In the genomic region with DNA sequence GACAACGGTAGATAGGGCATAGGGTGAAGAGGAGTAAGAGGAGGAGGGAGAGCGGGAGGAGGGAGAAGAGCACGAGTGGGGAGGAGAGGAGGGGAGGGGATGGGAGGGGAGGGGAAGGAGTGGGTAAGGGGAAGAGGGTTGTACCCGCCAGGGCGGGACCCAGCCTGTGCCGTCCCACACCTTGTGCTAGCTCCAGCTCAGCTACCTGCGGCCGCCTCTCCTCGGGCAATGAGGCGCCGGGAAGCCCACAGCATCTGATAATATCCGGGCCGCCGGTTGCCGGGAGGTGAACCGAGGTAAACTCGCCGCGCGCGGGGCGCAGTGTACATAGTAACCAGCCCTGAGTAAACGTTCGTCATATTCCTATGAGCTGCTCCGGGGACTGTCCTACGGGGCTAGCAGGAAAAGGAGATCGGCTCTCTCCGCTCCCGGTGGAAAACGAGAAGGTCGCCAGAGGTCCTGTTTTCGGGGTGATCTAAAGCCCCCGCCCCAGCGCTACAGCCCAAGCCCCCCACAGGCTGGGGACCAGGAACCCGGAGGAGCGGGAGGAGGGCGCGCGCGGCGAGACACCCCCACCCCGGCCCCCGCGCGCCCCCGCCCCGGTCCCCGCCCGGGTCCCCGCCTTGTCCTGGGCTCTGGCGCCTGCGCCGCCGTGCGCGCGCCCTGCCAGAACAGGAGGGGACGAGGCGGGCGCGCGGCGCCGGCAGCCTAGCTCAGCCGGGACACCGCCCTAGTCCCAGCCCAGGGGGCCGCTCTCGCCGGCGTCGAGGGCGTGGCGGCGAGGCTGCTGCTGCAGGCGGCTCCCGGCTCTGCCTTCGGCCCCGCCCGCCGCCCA, we compare ENCODE assay signal across 1 cellular context.
TF ChIP-seq lines count a peak whose summit lies in the region.

A gene (plus strand): TSS at position 669 of the 835 bp plus-strand sequence. CDS start 11,537 bp downstream, outside the sequence.

TF ChIP-seq in HepG2, 621 proteins besides CTCF, POLR2A, EP300 and RAD21 (continued from another document and continues in another):
- TF ChIP-seq, protein P1, sequence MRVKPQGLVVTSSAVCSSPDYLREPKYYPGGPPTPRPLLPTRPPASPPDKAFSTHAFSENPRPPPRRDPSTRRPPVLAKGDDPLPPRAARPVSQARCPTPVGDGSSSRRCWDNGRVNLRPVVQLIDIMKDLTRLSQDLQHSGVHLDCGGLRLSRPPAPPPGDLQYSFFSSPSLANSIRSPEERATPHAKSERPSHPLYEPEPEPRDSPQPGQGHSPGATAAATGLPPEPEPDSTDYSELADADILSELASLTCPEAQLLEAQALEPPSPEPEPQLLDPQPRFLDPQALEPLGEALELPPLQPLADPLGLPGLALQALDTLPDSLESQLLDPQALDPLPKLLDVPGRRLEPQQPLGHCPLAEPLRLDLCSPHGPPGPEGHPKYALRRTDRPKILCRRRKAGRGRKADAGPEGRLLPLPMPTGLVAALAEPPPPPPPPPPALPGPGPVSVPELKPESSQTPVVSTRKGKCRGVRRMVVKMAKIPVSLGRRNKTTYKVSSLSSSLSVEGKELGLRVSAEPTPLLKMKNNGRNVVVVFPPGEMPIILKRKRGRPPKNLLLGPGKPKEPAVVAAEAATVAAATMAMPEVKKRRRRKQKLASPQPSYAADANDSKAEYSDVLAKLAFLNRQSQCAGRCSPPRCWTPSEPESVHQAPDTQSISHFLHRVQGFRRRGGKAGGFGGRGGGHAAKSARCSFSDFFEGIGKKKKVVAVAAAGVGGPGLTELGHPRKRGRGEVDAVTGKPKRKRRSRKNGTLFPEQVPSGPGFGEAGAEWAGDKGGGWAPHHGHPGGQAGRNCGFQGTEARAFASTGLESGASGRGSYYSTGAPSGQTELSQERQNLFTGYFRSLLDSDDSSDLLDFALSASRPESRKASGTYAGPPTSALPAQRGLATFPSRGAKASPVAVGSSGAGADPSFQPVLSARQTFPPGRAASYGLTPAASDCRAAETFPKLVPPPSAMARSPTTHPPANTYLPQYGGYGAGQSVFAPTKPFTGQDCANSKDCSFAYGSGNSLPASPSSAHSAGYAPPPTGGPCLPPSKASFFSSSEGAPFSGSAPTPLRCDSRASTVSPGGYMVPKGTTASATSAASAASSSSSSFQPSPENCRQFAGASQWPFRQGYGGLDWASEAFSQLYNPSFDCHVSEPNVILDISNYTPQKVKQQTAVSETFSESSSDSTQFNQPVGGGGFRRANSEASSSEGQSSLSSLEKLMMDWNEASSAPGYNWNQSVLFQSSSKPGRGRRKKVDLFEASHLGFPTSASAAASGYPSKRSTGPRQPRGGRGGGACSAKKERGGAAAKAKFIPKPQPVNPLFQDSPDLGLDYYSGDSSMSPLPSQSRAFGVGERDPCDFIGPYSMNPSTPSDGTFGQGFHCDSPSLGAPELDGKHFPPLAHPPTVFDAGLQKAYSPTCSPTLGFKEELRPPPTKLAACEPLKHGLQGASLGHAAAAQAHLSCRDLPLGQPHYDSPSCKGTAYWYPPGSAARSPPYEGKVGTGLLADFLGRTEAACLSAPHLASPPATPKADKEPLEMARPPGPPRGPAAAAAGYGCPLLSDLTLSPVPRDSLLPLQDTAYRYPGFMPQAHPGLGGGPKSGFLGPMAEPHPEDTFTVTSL (CRISPR knock-in tag; IDR thresholded peaks at IDR 0.05; ENCODE audit: borderline replicate concordance): no peak
- TF ChIP-seq, protein P2, sequence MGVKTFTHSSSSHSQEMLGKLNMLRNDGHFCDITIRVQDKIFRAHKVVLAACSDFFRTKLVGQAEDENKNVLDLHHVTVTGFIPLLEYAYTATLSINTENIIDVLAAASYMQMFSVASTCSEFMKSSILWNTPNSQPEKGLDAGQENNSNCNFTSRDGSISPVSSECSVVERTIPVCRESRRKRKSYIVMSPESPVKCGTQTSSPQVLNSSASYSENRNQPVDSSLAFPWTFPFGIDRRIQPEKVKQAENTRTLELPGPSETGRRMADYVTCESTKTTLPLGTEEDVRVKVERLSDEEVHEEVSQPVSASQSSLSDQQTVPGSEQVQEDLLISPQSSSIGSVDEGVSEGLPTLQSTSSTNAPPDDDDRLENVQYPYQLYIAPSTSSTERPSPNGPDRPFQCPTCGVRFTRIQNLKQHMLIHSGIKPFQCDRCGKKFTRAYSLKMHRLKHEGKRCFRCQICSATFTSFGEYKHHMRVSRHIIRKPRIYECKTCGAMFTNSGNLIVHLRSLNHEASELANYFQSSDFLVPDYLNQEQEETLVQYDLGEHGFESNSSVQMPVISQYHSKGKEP (CRISPR knock-in tag; IDR thresholded peaks at IDR 0.05): no peak
- TF ChIP-seq AGO2 (optimal IDR thresholded peaks at IDR 0.05; ENCODE audit: low read depth, low read length): no peak
- TF ChIP-seq, protein P3, sequence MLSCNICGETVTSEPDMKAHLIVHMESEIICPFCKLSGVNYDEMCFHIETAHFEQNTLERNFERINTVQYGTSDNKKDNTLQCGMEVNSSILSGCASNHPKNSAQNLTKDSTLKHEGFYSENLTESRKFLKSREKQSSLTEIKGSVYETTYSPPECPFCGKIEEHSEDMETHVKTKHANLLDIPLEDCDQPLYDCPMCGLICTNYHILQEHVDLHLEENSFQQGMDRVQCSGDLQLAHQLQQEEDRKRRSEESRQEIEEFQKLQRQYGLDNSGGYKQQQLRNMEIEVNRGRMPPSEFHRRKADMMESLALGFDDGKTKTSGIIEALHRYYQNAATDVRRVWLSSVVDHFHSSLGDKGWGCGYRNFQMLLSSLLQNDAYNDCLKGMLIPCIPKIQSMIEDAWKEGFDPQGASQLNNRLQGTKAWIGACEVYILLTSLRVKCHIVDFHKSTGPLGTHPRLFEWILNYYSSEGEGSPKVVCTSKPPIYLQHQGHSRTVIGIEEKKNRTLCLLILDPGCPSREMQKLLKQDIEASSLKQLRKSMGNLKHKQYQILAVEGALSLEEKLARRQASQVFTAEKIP (CRISPR knock-in tag; IDR thresholded peaks at IDR 0.05; ENCODE audit: borderline replicate concordance): no peak
- TF ChIP-seq, protein P4, sequence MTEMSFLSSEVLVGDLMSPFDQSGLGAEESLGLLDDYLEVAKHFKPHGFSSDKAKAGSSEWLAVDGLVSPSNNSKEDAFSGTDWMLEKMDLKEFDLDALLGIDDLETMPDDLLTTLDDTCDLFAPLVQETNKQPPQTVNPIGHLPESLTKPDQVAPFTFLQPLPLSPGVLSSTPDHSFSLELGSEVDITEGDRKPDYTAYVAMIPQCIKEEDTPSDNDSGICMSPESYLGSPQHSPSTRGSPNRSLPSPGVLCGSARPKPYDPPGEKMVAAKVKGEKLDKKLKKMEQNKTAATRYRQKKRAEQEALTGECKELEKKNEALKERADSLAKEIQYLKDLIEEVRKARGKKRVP (CRISPR knock-in tag; IDR thresholded peaks at IDR 0.05): no peak
- TF ChIP-seq ZNF350 (CRISPR knock-in tag; IDR thresholded peaks at IDR 0.05; ENCODE audit: borderline replicate concordance, low read depth): no peak; the same call in 1 of the 2 replicates
- TF ChIP-seq, protein P5, sequence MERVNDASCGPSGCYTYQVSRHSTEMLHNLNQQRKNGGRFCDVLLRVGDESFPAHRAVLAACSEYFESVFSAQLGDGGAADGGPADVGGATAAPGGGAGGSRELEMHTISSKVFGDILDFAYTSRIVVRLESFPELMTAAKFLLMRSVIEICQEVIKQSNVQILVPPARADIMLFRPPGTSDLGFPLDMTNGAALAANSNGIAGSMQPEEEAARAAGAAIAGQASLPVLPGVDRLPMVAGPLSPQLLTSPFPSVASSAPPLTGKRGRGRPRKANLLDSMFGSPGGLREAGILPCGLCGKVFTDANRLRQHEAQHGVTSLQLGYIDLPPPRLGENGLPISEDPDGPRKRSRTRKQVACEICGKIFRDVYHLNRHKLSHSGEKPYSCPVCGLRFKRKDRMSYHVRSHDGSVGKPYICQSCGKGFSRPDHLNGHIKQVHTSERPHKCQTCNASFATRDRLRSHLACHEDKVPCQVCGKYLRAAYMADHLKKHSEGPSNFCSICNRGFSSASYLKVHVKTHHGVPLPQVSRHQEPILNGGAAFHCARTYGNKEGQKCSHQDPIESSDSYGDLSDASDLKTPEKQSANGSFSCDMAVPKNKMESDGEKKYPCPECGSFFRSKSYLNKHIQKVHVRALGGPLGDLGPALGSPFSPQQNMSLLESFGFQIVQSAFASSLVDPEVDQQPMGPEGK (CRISPR knock-in tag; IDR thresholded peaks at IDR 0.05): peak; percentile 49; the same call in 1 of the 2 replicates
- TF ChIP-seq CREB1 (IDR thresholded peaks at IDR 0.05): no peak
- peak; percentile 49; the same call in 1 of the 2 replicates for TF ChIP-seq CREB1 (CRISPR knock-in tag; IDR thresholded peaks at IDR 0.05)
- peak; percentile 35; the same call in 1 of the 2 replicates for TF ChIP-seq THAP11 (CRISPR knock-in tag; IDR thresholded peaks at IDR 0.05)
- TF ChIP-seq SIN3B (IDR thresholded peaks at IDR 0.05; ENCODE audit: low read length): no peak
- peak; percentile 23; the same call in 1 of the 2 replicates for TF ChIP-seq SP4 (CRISPR knock-in tag; IDR thresholded peaks at IDR 0.05)
- TF ChIP-seq HNF4G (IDR thresholded peaks at IDR 0.05; ENCODE audit: borderline replicate concordance, low read depth, low read length): no peak
- no peak for TF ChIP-seq HNF4G (CRISPR knock-in tag; IDR thresholded peaks at IDR 0.05; ENCODE audit: borderline replicate concordance, low read depth)
- TF ChIP-seq CCAR2 (optimal IDR thresholded peaks at IDR 0.05; ENCODE audit: low read depth, low read length): no peak
- TF ChIP-seq, protein P6, sequence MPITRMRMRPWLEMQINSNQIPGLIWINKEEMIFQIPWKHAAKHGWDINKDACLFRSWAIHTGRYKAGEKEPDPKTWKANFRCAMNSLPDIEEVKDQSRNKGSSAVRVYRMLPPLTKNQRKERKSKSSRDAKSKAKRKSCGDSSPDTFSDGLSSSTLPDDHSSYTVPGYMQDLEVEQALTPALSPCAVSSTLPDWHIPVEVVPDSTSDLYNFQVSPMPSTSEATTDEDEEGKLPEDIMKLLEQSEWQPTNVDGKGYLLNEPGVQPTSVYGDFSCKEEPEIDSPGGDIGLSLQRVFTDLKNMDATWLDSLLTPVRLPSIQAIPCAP (CRISPR knock-in tag; IDR thresholded peaks at IDR 0.05; ENCODE audit: low read depth): no peak
- no peak for TF ChIP-seq TCF7L2 (IDR thresholded peaks at IDR 0.05; ENCODE audit: low read depth, low read length)
- TF ChIP-seq FOXA3 (CRISPR knock-in tag; IDR thresholded peaks at IDR 0.05): peak; percentile 72
- TF ChIP-seq ZFAT (CRISPR knock-in tag; conservative IDR thresholded peaks at IDR 0.05): no peak
- no peak for TF ChIP-seq ZNF180 (CRISPR knock-in tag; IDR thresholded peaks at IDR 0.05; ENCODE audit: borderline replicate concordance, low read depth)
- TF ChIP-seq ELF3 (CRISPR knock-in tag; IDR thresholded peaks at IDR 0.05): peak; percentile 30
- TF ChIP-seq TBL1XR1 (IDR thresholded peaks at IDR 0.05; ENCODE audit: borderline replicate concordance, low read length, partially characterized antibody): no peak
- no peak for TF ChIP-seq PHF5A (CRISPR knock-in tag; IDR thresholded peaks at IDR 0.05; ENCODE audit: low read depth, unreplicated experiment)
- TF ChIP-seq ZNF138 (CRISPR knock-in tag; IDR thresholded peaks at IDR 0.05; ENCODE audit: low read depth): no peak
- no peak for TF ChIP-seq ZNF720 (CRISPR knock-in tag; IDR thresholded peaks at IDR 0.05)
- TF ChIP-seq ONECUT2 (CRISPR knock-in tag; IDR thresholded peaks at IDR 0.05): no peak
- TF ChIP-seq, protein P7, sequence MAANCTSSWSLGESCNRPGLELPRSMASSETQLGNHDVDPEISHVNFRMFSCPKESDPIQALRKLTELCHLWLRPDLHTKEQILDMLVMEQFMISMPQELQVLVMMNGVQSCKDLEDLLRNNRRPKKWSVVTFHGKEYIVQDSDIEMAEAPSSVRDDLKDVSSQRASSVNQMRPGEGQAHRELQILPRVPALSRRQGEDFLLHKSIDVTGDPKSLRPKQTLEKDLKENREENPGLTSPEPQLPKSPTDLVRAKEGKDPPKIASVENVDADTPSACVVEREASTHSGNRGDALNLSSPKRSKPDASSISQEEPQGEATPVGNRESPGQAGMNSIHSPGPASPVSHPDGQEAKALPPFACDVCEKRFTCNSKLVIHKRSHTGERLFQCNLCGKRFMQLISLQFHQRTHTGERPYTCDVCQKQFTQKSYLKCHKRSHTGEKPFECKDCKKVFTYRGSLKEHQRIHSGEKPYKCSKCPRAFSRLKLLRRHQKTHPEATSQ (CRISPR knock-in tag; IDR thresholded peaks at IDR 0.05; ENCODE audit: borderline replicate concordance): no peak
- peak; percentile 49; the same call in 1 of the 2 replicates for TF ChIP-seq ZNF777 (CRISPR knock-in tag; IDR thresholded peaks at IDR 0.05)
- TF ChIP-seq, protein P8, sequence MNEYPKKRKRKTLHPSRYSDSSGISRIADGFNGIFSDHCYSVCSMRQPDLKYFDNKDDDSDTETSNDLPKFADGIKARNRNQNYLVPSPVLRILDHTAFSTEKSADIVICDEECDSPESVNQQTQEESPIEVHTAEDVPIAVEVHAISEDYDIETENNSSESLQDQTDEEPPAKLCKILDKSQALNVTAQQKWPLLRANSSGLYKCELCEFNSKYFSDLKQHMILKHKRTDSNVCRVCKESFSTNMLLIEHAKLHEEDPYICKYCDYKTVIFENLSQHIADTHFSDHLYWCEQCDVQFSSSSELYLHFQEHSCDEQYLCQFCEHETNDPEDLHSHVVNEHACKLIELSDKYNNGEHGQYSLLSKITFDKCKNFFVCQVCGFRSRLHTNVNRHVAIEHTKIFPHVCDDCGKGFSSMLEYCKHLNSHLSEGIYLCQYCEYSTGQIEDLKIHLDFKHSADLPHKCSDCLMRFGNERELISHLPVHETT (CRISPR knock-in tag; conservative IDR thresholded peaks at IDR 0.05): peak; percentile 64; the same call in 1 of the 2 replicates
- no peak for TF ChIP-seq ZNF775 (CRISPR knock-in tag; IDR thresholded peaks at IDR 0.05; ENCODE audit: borderline replicate concordance)
- TF ChIP-seq ZNF230 (CRISPR knock-in tag; IDR thresholded peaks at IDR 0.05): no peak
- TF ChIP-seq JARID2 (CRISPR knock-in tag; IDR thresholded peaks at IDR 0.05; ENCODE audit: insufficient replicate concordance): no peak
- no peak for TF ChIP-seq ZNF672 (CRISPR knock-in tag; IDR thresholded peaks at IDR 0.05)
- peak; percentile 21; the same call in 1 of the 2 replicates for TF ChIP-seq CCDC6 (CRISPR knock-in tag; IDR thresholded peaks at IDR 0.05)
- no peak for TF ChIP-seq MIER2 (CRISPR knock-in tag; IDR thresholded peaks at IDR 0.05)
- no peak for TF ChIP-seq HDAC6 (IDR thresholded peaks at IDR 0.05; ENCODE audit: low read depth, low read length)
